1 cellular context compared by ENCODE assay signal in genomic region chr6:18154507-18155272, GRCh38.
TF ChIP-seq lines count a peak whose summit lies in the region.

Gene TPMT, minus strand, starts transcription at chr6:18155077. Its CDS starts 5,950 bp downstream, at chr6:18149127.

TF ChIP-seq in K562, 482 proteins besides CTCF, POLR2A, EP300 and RAD21 (continued from another document and continues in another):
- TF ChIP-seq, protein P1, sequence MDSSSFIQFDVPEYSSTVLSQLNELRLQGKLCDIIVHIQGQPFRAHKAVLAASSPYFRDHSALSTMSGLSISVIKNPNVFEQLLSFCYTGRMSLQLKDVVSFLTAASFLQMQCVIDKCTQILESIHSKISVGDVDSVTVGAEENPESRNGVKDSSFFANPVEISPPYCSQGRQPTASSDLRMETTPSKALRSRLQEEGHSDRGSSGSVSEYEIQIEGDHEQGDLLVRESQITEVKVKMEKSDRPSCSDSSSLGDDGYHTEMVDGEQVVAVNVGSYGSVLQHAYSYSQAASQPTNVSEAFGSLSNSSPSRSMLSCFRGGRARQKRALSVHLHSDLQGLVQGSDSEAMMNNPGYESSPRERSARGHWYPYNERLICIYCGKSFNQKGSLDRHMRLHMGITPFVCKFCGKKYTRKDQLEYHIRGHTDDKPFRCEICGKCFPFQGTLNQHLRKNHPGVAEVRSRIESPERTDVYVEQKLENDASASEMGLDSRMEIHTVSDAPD (CRISPR knock-in tag; IDR thresholded peaks at IDR 0.05) = no peak
- TF ChIP-seq ZBTB8A (IDR thresholded peaks at IDR 0.05; ENCODE audit: partially characterized antibody) = no peak
- no peak for TF ChIP-seq IRF1 (CRISPR knock-in tag; IDR thresholded peaks at IDR 0.05; ENCODE audit: borderline replicate concordance)
- peak; percentile 25; the same call in 1 of the 2 replicates for TF ChIP-seq BCOR (IDR thresholded peaks at IDR 0.05)
- peak; percentile 98 for TF ChIP-seq TFAP4 (CRISPR knock-in tag; IDR thresholded peaks at IDR 0.05; ENCODE audit: borderline replicate concordance)
- TF ChIP-seq CREB1 (IDR thresholded peaks at IDR 0.05) = peak; percentile 67
- peak; percentile 62; the same call in 1 of the 2 replicates for TF ChIP-seq CREB1 (CRISPR knock-in tag; IDR thresholded peaks at IDR 0.05)
- TF ChIP-seq NR3C1 (CRISPR knock-in tag; IDR thresholded peaks at IDR 0.05) = no peak
- no peak for TF ChIP-seq ZNF780A (CRISPR knock-in tag; IDR thresholded peaks at IDR 0.05)
- no peak for TF ChIP-seq ZSCAN32 (CRISPR knock-in tag; IDR thresholded peaks at IDR 0.05)
- TF ChIP-seq ELK3 (CRISPR knock-in tag; IDR thresholded peaks at IDR 0.05) = no peak
- 0 out of 2 replicates have a peak, but pooled peaks have one; percentile 29 for TF ChIP-seq KHSRP (IDR thresholded peaks at IDR 0.05)
- no peak for TF ChIP-seq MCM2 (IDR thresholded peaks at IDR 0.05; ENCODE audit: low read depth)
- no peak for TF ChIP-seq CBFA2T3 (IDR thresholded peaks at IDR 0.05)
- TF ChIP-seq IFI16 (CRISPR knock-in tag; IDR thresholded peaks at IDR 0.05) = no peak
- TF ChIP-seq ZNF311 (CRISPR knock-in tag; IDR thresholded peaks at IDR 0.05) = no peak
- TF ChIP-seq E2F5 (CRISPR knock-in tag; IDR thresholded peaks at IDR 0.05) = no peak
- TF ChIP-seq, protein P2, sequence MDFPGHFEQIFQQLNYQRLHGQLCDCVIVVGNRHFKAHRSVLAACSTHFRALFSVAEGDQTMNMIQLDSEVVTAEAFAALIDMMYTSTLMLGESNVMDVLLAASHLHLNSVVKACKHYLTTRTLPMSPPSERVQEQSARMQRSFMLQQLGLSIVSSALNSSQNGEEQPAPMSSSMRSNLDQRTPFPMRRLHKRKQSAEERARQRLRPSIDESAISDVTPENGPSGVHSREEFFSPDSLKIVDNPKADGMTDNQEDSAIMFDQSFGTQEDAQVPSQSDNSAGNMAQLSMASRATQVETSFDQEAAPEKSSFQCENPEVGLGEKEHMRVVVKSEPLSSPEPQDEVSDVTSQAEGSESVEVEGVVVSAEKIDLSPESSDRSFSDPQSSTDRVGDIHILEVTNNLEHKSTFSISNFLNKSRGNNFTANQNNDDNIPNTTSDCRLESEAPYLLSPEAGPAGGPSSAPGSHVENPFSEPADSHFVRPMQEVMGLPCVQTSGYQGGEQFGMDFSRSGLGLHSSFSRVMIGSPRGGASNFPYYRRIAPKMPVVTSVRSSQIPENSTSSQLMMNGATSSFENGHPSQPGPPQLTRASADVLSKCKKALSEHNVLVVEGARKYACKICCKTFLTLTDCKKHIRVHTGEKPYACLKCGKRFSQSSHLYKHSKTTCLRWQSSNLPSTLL (IDR thresholded peaks at IDR 0.05) = no peak; the same call in 1 of the 2 replicates
- TF ChIP-seq ZEB2 (IDR thresholded peaks at IDR 0.05) = peak; percentile 34; the same call in 1 of the 2 replicates
- no peak for TF ChIP-seq ZNF583 (CRISPR knock-in tag; IDR thresholded peaks at IDR 0.05)
- no peak for TF ChIP-seq ZNF12 (CRISPR knock-in tag; IDR thresholded peaks at IDR 0.05)
- TF ChIP-seq, protein P3, sequence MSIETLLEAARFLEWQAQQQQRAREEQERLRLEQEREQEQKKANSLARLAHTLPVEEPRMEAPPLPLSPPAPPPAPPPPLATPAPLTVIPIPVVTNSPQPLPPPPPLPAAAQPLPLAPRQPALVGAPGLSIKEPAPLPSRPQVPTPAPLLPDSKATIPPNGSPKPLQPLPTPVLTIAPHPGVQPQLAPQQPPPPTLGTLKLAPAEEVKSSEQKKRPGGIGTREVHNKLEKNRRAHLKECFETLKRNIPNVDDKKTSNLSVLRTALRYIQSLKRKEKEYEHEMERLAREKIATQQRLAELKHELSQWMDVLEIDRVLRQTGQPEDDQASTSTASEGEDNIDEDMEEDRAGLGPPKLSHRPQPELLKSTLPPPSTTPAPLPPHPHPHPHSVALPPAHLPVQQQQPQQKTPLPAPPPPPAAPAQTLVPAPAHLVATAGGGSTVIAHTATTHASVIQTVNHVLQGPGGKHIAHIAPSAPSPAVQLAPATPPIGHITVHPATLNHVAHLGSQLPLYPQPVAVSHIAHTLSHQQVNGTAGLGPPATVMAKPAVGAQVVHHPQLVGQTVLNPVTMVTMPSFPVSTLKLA (conservative IDR thresholded peaks at IDR 0.05) = peak in 1 of 2 experiments; percentile 54; a peak in 2 of 4 replicates
- TF ChIP-seq RB1 (IDR thresholded peaks at IDR 0.05; ENCODE audit: low read depth) = peak; percentile 26; the same call in 1 of the 2 replicates
- TF ChIP-seq POLR2G (IDR thresholded peaks at IDR 0.05; ENCODE audit: low read depth, low read length) = peak; percentile 84
- peak in 1 of 2 experiments; percentile 67 for TF ChIP-seq E2F6 (IDR thresholded peaks at IDR 0.05; ENCODE audit: borderline replicate concordance in 1 of 2, extremely low read depth in 1 of 2, insufficient read depth in 1 of 2, insufficient read length in 1 of 2, low read depth in 1 of 2, low read length in 1 of 2, poor library complexity in 1 of 2, severe bottlenecking in 1 of 2)
- TF ChIP-seq GATA2 (CRISPR knock-in tag; IDR thresholded peaks at IDR 0.05) = no peak
- TF ChIP-seq, protein P4, sequence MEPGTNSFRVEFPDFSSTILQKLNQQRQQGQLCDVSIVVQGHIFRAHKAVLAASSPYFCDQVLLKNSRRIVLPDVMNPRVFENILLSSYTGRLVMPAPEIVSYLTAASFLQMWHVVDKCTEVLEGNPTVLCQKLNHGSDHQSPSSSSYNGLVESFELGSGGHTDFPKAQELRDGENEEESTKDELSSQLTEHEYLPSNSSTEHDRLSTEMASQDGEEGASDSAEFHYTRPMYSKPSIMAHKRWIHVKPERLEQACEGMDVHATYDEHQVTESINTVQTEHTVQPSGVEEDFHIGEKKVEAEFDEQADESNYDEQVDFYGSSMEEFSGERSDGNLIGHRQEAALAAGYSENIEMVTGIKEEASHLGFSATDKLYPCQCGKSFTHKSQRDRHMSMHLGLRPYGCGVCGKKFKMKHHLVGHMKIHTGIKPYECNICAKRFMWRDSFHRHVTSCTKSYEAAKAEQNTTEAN (CRISPR knock-in tag; IDR thresholded peaks at IDR 0.05) = no peak
- 0 out of 2 replicates have a peak, but pooled peaks have one; percentile 62 for TF ChIP-seq ZNF407 (IDR thresholded peaks at IDR 0.05; ENCODE audit: low read depth)
- TF ChIP-seq AFF1 (IDR thresholded peaks at IDR 0.05; ENCODE audit: low read depth in 1 of 2, partially characterized antibody in 2 of 2) = peak; percentile 51 to 66
- TF ChIP-seq ETV5 (CRISPR knock-in tag; IDR thresholded peaks at IDR 0.05; ENCODE audit: low read depth) = no peak
- TF ChIP-seq CHD1 (IDR thresholded peaks at IDR 0.05; ENCODE audit: low read length) = peak; percentile 46
